In the genomic region with DNA sequence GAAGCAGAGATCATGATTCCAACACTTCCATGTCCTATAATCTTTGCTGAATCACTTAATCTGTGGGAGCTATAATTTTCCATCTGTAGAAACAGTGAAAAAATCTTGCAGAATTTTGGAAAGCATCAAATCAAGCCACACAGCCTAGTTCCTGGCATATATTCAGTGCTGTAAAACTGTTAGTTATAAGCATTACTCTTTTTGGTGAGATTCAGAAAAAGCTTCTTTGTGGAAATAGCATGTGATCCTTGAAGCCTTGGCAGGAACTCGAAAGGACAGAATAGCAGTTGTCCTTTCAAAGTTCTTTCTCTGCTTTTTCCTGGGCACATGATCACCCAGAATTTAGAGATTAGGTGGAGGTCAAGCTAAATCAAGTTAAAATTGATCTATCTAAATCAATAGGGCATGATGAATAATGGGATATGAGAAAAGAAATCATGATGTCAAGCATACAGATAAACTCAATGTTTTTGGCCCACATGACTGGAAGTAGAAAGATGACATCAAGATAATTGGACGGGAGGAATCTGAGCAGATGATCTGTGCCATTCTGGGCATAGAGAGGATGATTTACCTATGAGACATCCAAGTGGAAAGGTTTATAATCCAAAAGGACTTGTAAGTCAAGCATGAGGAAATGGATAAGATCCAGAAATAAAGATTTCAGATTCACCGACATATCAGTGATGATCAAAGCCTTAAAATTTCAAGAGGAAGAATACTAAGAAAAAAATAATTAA, we compare ENCODE assay signal across 28 cellular contexts.
"Had no signal": no experiment of that assay in that cellular context is flagged by ENCODE, and none has a peak within 500 bp of the region (broad histone marks: within the 10 kb centered on the region; RNA-seq: fewer than 3 reads in every experiment).

No MANE protein-coding gene starts in this region.

- ATAC-seq: gastrocnemius medialis; left cardiac atrium; left ventricle myocardium superior; natural killer cell; right lobe of liver; stimulated activated effector memory CD8-positive, alpha-beta T cell treated with anti-CD3 and anti-CD28 coated beads, Interleukin-12 subunit alpha, Interleukin-12 subunit beta, amount 100 ng/mL, for 72 hours; upper lobe of right lung had no signal

- H3K4me1 ChIP-seq: esophagus squamous epithelium, gastrocnemius medialis, neural progenitor cell, right lobe of liver, thyroid gland, upper lobe of right lung had no signal

- H3K27me3 ChIP-seq: esophagus squamous epithelium, gastrocnemius medialis, hepatocyte, neural progenitor cell, right lobe of liver, thyroid gland, upper lobe of right lung had no signal

- H3K4me2 ChIP-seq: hepatocyte, neural progenitor cell had no signal

- DNase-seq: activated CD4-positive, alpha-beta memory T cell treated with anti-CD3 and anti-CD28 coated beads for 36 hours; activated CD4-positive, alpha-beta T cell treated with anti-CD3 and anti-CD28 coated beads for 4 hours; activated CD4-positive, CD25-positive, alpha-beta regulatory T cell; activated CD8-positive, alpha-beta memory T cell treated with anti-CD3 and anti-CD28 coated beads, Interleukin-2, amount 50 U/mL, for 4 hours; activated gamma-delta T cell; activated naive CD4-positive, alpha-beta T cell treated with anti-CD3 and anti-CD28 coated beads, Interleukin-2, amount 10 ng/mL, durations not matched to agents 7 days and 5 days; activated T-cell treated with anti-CD3 and anti-CD28 coated beads, Interleukin-2, amount 50 U/mL, for 24 hours; amniotic stem cell; central memory CD4-positive, alpha-beta T cell; dermis blood vessel endothelial cell; effector CD8-positive, alpha-beta T cell; esophagus squamous epithelium; gastrocnemius medialis; left cardiac atrium; left ventricle myocardium superior; mammary epithelial cell; natural killer cell; posterior cingulate gyrus; right lobe of liver; stimulated activated CD4-positive, alpha-beta T cell treated with anti-CD3 and anti-CD28 coated beads, Interleukin-12 subunit alpha, Interleukin-12 subunit beta, amount 100 ng/mL, for 4 hours; stimulated activated CD4-positive, alpha-beta T cell treated with anti-CD3 and anti-CD28 coated beads, Interleukin-4, amount 100 ng/mL, for 24 hours; thyroid gland; upper lobe of right lung had no signal

- H3K9ac ChIP-seq: neural progenitor cell had no signal

- H3K79me2 ChIP-seq: hepatocyte had no signal

- H3K27ac ChIP-seq: epithelial cell of prostate, esophagus squamous epithelium, gastrocnemius medialis, hepatocyte, neural progenitor cell, right lobe of liver, skin epidermis, thyroid gland, upper lobe of right lung had no signal

- H3K36me3 ChIP-seq: esophagus squamous epithelium, gastrocnemius medialis, neural progenitor cell, right lobe of liver, thyroid gland, upper lobe of right lung had no signal

- H3K4me3 ChIP-seq: esophagus squamous epithelium, gastrocnemius medialis, hepatocyte, neural progenitor cell, right lobe of liver, skin epidermis, thyroid gland, upper lobe of right lung had no signal
